25 cellular contexts compared by ENCODE assay signal in the genomic region with DNA sequence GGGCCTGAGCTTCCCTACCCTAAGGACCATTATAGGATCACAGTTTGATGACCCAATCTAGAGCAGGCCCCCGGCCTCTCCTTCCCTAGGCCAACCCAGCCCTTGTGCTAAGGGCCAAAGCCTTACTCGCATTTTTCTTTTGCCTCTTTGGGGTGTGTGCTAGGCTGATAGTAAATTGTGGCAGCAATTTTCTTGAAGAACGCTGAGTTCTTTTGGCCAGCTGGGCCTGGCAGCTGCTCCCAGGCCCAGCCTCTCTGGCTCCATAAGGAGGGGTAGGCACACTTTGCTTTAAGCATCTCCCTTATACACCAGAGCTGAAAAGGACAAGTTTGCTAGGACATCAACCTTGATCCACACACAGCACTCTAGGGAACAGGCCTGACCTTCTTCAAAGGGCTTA. TPM values are rescaled to one million over a fixed set of nuclear protein-coding genes. Genes with fewer than 3 reads are reported as not detected.
DNase-seq lines count a peak whose midpoint lies in the region; ATAC-seq and TF ChIP-seq lines count a peak whose summit lies in the region.
"Had no signal": no experiment of that assay in that cellular context is flagged by ENCODE, and none has a peak within 500 bp of the region (broad histone marks: within the 10 kb centered on the region; RNA-seq: fewer than 3 reads in every experiment).

No MANE protein-coding gene starts in this region.

- H3K23ac ChIP-seq in mesenchymal stem cell (ENCODE audit: low read length in 2 of 2) = no peak overlapping the region

- H3K4ac ChIP-seq in mesenchymal stem cell (ENCODE audit: low read depth in 1 of 2, low read length in 2 of 2) = no peak overlapping the region

- no peak for DNase-seq in Right ventricle myocardium superior
- DNase-seq in left cardiac atrium = no peak
- DNase-seq in ascending aorta (ENCODE audit: low spot score in 2 of 2) = no peak
- DNase-seq in mesenchymal stem cell = no peak
- DNase-seq in aorta = no peak
- DNase-seq in occipital lobe (lab: John Stamatoyannopoulos, UW) = no peak
- DNase-seq: activated CD4-positive, CD25-positive, alpha-beta regulatory T cell; activated CD8-positive, alpha-beta memory T cell treated with anti-CD3 and anti-CD28 coated beads, Interleukin-2, amount 10 ng/mL, durations not matched to agents 7 days and 5 days; activated naive CD4-positive, alpha-beta T cell treated with anti-CD3 and anti-CD28 coated beads, Interleukin-2, amount 50 U/mL, for 16 hours; caudate nucleus; endodermal cell; GDM1; naive thymus-derived CD4-positive, alpha-beta T cell; NCI-H1417 treated with DMSO at 0.1 percent for 48 hours; SIG-M5; stimulated activated CD8-positive, alpha-beta memory T cell treated with anti-CD3 and anti-CD28 coated beads, Interleukin-4, amount 100 ng/mL, for 48 hours; stimulated activated naive CD8-positive, alpha-beta T cell treated with anti-CD3 and anti-CD28 coated beads, Interleukin-15, amount 100 ng/mL, for 72 hours; T-cell; upper lobe of left lung had no signal

- no peak overlapping the region for H2BK120ac ChIP-seq in mesenchymal stem cell (ENCODE audit: low read depth, low read length)

- H2BK12ac ChIP-seq in mesenchymal stem cell (ENCODE audit: low read length in 2 of 2) = no peak overlapping the region

- H3K36me3 ChIP-seq in ascending aorta (peaks cover 3 to 5% of the 10 kb centered on the region in 2 donors), mesenchymal stem cell (ENCODE audit: control insufficient read depth in 1 of 2, insufficient read depth in 2 of 2, low read depth in 1 of 2, low read length in 2 of 2) (peaks cover 12 to 52% of the 10 kb centered on the region in 2 experiments), aorta (ENCODE audit: control insufficient read depth in 1 of 2, insufficient read depth in 2 of 2, low read length in 1 of 2) (no peaks in the 10 kb centered on the region)
- H3K36me3 ChIP-seq: BE2C, HAP-1, upper lobe of left lung had no signal

- H3K27me3 ChIP-seq in ascending aorta = no peaks in the 10 kb centered on the region
- no peaks in the 10 kb centered on the region for H3K27me3 ChIP-seq in mesenchymal stem cell (ENCODE audit: control insufficient read depth in 1 of 2, insufficient read depth in 1 of 2, low read length in 2 of 2)
- H3K27me3 ChIP-seq in aorta (ENCODE audit: control insufficient read depth in 1 of 2, insufficient read depth in 2 of 2, low read length in 1 of 2) = no peaks in the 10 kb centered on the region

- no peak overlapping the region for H2BK5ac ChIP-seq in mesenchymal stem cell (ENCODE audit: low read depth, low read length, poor library complexity, severe bottlenecking)

- intact Hi-C loops in Right ventricle myocardium superior (cut with DNase I) = no loop called here
- intact Hi-C loops in left cardiac atrium (cut with DNase I) = no loop called here
- intact Hi-C loops in ascending aorta (cut with DNase I) = loop anchor here (2.0 kb wide), 1 partner anchor 57 kb away; no protein-coding TSS in a partner anchor
- intact Hi-C loops in aorta (cut with DNase I) = loop anchor here in 1 of 2 donors (5.0 kb wide), 1 partner anchor 47 kb away; no protein-coding TSS in a partner anchor

- no peaks in the 10 kb centered on the region for H3K9me3 Mint-ChIP-seq in activated T-helper 17 cell treated with anti-CD3 and anti-CD28 coated beads, Interleukin-2, amount 50 U/mL, for 72 hours
- H3K9me3 Mint-ChIP-seq: dendritic cell treated with granulocyte-macrophage colony-stimulating factor and Interleukin-4, amounts not matched to agents 40 ng/mL and 50 ng/mL, for 4 days; endodermal cell; stimulated activated naive CD8-positive, alpha-beta T cell treated with anti-CD3 and anti-CD28 coated beads, Interleukin-15, amount 100 ng/mL, for 72 hours; T-cell had no signal

- TF ChIP-seq CTCF in ascending aorta (IDR thresholded peaks at IDR 0.05) = no peak

- peaks cover 12% of the 10 kb centered on the region for H3K79me1 ChIP-seq in mesenchymal stem cell (replicated peaks; ENCODE audit: low read length, poor library complexity, severe bottlenecking)

- 84% methylated on average over 3 of the region's 3 CpGs for WGBS in mesenchymal stem cell
- 4 to 7% methylated on average over 3 of the region's 3 CpGs for WGBS in aorta, 2 donors

- peak overlapping the region; percentile 0 for H2AK5ac ChIP-seq in mesenchymal stem cell (ENCODE audit: low read length, severe bottlenecking)

- H4K8ac ChIP-seq in mesenchymal stem cell (ENCODE audit: low read length) = no peak overlapping the region

- H3K27me3 Mint-ChIP-seq in activated T-helper 17 cell treated with anti-CD3 and anti-CD28 coated beads, Interleukin-2, amount 50 U/mL, for 72 hours = peaks cover 22% of the 10 kb centered on the region

- no peak overlapping the region for H2BK15ac ChIP-seq in mesenchymal stem cell (ENCODE audit: low read depth, poor library complexity, severe bottlenecking)

- no peak overlapping the region for H3K9ac ChIP-seq in mesenchymal stem cell (ENCODE audit: low read length)

- H4K91ac ChIP-seq in mesenchymal stem cell (ENCODE audit: low read length) = no peak overlapping the region

- H3K4me3 ChIP-seq in ascending aorta (no peak overlapping the region), mesenchymal stem cell (ENCODE audit: insufficient read depth in 1 of 2, low read depth in 1 of 2, low read length in 2 of 2) (peak overlapping the region in 1 of 2 experiments; percentile 10), aorta (ENCODE audit: low read length in 2 of 2) (no peak overlapping the region)
- H3K4me3 ChIP-seq: HAP-1, upper lobe of left lung had no signal

- H3K9me3 ChIP-seq in ascending aorta = no peaks in the 10 kb centered on the region
- H3K9me3 ChIP-seq in mesenchymal stem cell (ENCODE audit: control insufficient read depth, low read length) = no peaks in the 10 kb centered on the region
- H3K9me3 ChIP-seq in aorta (ENCODE audit: control insufficient read depth, low read length) = no peaks in the 10 kb centered on the region
- H3K9me3 ChIP-seq: BE2C, HAP-1, upper lobe of left lung had no signal

- H3K14ac ChIP-seq in mesenchymal stem cell (ENCODE audit: low read length in 2 of 2) = no peak overlapping the region

- no peaks in the 10 kb centered on the region for H3K36me3 Mint-ChIP-seq in activated T-helper 17 cell treated with anti-CD3 and anti-CD28 coated beads, Interleukin-2, amount 50 U/mL, for 72 hours (ENCODE audit: low read depth)
- H3K36me3 Mint-ChIP-seq: activated CD8-positive, alpha-beta memory T cell treated with anti-CD3 and anti-CD28 coated beads, Interleukin-2, amount 10 ng/mL, durations not matched to agents 7 days and 5 days; naive thymus-derived CD4-positive, alpha-beta T cell; T-cell had no signal

- ATAC-seq in Right ventricle myocardium superior (ENCODE audit: poor library complexity) (peak; percentile 11), left cardiac atrium (no peak), aorta (ENCODE audit: low FRiP score) (peak; percentile 1), GM21515 (IDR thresholded peaks at IDR 0.05; ENCODE audit: unreplicated experiment) (no peak)
- no peak for ATAC-seq in activated T-helper 17 cell treated with anti-CD3 and anti-CD28 coated beads, Interleukin-2, amount 50 U/mL, for 72 hours (replicated peaks)
- ATAC-seq: activated CD8-positive, alpha-beta memory T cell treated with anti-CD3 and anti-CD28 coated beads, Interleukin-2, amount 10 ng/mL, durations not matched to agents 7 days and 5 days; naive thymus-derived CD4-positive, alpha-beta T cell; Panc1; stimulated activated naive CD8-positive, alpha-beta T cell treated with anti-CD3 and anti-CD28 coated beads, Interleukin-15, amount 100 ng/mL, for 72 hours; T-cell had no signal

- H3K4me1 ChIP-seq in ascending aorta (peaks cover 8 to 37% of the 10 kb centered on the region in 2 donors), mesenchymal stem cell (ENCODE audit: control insufficient read depth, insufficient read depth, low read depth, low read length) (peaks cover 26% of the 10 kb centered on the region), aorta (ENCODE audit: control insufficient read depth in 1 of 2, insufficient read depth in 2 of 2, low read length in 2 of 2) (peaks cover 8 to 17% of the 10 kb centered on the region in 2 donors)

- no peak overlapping the region for H3K27ac Mint-ChIP-seq in activated T-helper 17 cell treated with anti-CD3 and anti-CD28 coated beads, Interleukin-2, amount 50 U/mL, for 72 hours
- H3K27ac Mint-ChIP-seq: activated CD8-positive, alpha-beta memory T cell treated with anti-CD3 and anti-CD28 coated beads, Interleukin-2, amount 10 ng/mL, durations not matched to agents 7 days and 5 days; endodermal cell; naive thymus-derived CD4-positive, alpha-beta T cell; stimulated activated naive CD8-positive, alpha-beta T cell treated with anti-CD3 and anti-CD28 coated beads, Interleukin-15, amount 100 ng/mL, for 72 hours; T-cell had no signal

- no peak overlapping the region for H3K4me2 ChIP-seq in mesenchymal stem cell (ENCODE audit: low read length, poor library complexity, severe bottlenecking)

- H3K27ac ChIP-seq in ascending aorta (peak overlapping the region; percentile 58 to 85), mesenchymal stem cell (ENCODE audit: low read length, poor library complexity, severe bottlenecking) (peak overlapping the region; percentile 18), aorta (ENCODE audit: low read depth in 1 of 2, low read length in 2 of 2) (peak overlapping the region in 1 of 2 donors; percentile 80)
- H3K27ac ChIP-seq: upper lobe of left lung had no signal

- no peak overlapping the region for H3K18ac ChIP-seq in mesenchymal stem cell (ENCODE audit: low read depth in 1 of 2, low read length in 2 of 2)

- peaks cover 5% of the 10 kb centered on the region for H3K4me1 Mint-ChIP-seq in activated T-helper 17 cell treated with anti-CD3 and anti-CD28 coated beads, Interleukin-2, amount 50 U/mL, for 72 hours

- no peak overlapping the region for H3K4me3 Mint-ChIP-seq in activated T-helper 17 cell treated with anti-CD3 and anti-CD28 coated beads, Interleukin-2, amount 50 U/mL, for 72 hours
- H3K4me3 Mint-ChIP-seq: activated CD8-positive, alpha-beta memory T cell treated with anti-CD3 and anti-CD28 coated beads, Interleukin-2, amount 10 ng/mL, durations not matched to agents 7 days and 5 days; dendritic cell treated with granulocyte-macrophage colony-stimulating factor and Interleukin-4, amounts not matched to agents 40 ng/mL and 50 ng/mL, for 4 days; endodermal cell; naive thymus-derived CD4-positive, alpha-beta T cell; stimulated activated naive CD8-positive, alpha-beta T cell treated with anti-CD3 and anti-CD28 coated beads, Interleukin-15, amount 100 ng/mL, for 72 hours; T-cell had no signal

- no peak overlapping the region for H2AFZ ChIP-seq in mesenchymal stem cell (ENCODE audit: low read depth, low read length)

RNA-seq across cellular contexts. Expression of a gene that starts 4.2 kb away (rescaled TPM):
- 2.2 TPM for total RNA-seq in Right ventricle myocardium superior
- total RNA-seq in left cardiac atrium = 10 to 100 TPM in 1 of 2 donors, 1 to 10 TPM in 1; 5.8 to 11.4 TPM
- total RNA-seq in ascending aorta = 79.7 TPM
- 4.5 TPM for polyA plus RNA-seq in mesenchymal stem cell (2013, experiment 1 of 2)
- polyA plus RNA-seq in mesenchymal stem cell (2013, experiment 2 of 2) = 4.1 TPM
- 10 to 100 TPM; 31.9 to 82.6 TPM for total RNA-seq in aorta
- polyA plus RNA-seq in aorta = 10 to 100 TPM in 1 of 2 donors, 1 to 10 TPM in 1; 8.0 to 39.0 TPM
- 0.94 TPM for total RNA-seq in occipital lobe
- not detected for total RNA-seq in activated T-helper 17 cell treated with anti-CD3 and anti-CD28 coated beads, Interleukin-2, amount 50 U/mL, for 72 hours
- total RNA-seq: activated CD8-positive, alpha-beta memory T cell treated with anti-CD3 and anti-CD28 coated beads, Interleukin-2, amount 10 ng/mL, durations not matched to agents 7 days and 5 days; T-cell had no signal

RNA-seq across cellular contexts. Expression of a gene that starts 50.1 kb away (rescaled TPM):
- 4.6 TPM for total RNA-seq in Right ventricle myocardium superior
- 1 to 10 TPM; 1.8 to 2.8 TPM for total RNA-seq in left cardiac atrium
- total RNA-seq in ascending aorta = 5.0 TPM
- polyA plus RNA-seq in mesenchymal stem cell (2013, experiment 1 of 2) = 0.50 TPM
- 0.63 TPM for polyA plus RNA-seq in mesenchymal stem cell (2013, experiment 2 of 2)
- 1 to 10 TPM; 3.5 to 4.8 TPM for total RNA-seq in aorta
- polyA plus RNA-seq in aorta = 1 to 10 TPM in 1 of 2 donors, under 1 TPM in 1; 0.97 to 2.6 TPM
- total RNA-seq in occipital lobe = 4.1 TPM
- total RNA-seq in activated T-helper 17 cell treated with anti-CD3 and anti-CD28 coated beads, Interleukin-2, amount 50 U/mL, for 72 hours = under 1 TPM in 1 of 2 donors, not detected in 1; 0.13 TPM
- total RNA-seq: activated CD8-positive, alpha-beta memory T cell treated with anti-CD3 and anti-CD28 coated beads, Interleukin-2, amount 10 ng/mL, durations not matched to agents 7 days and 5 days had no signal
- polyA plus RNA-seq: naive thymus-derived CD4-positive, alpha-beta T cell had no signal

Comparison
In these comparisons a context has a peak if more than half of its experiments do, and no peak if none do; other contexts are left out.
1. ATAC-seq: peak in Right ventricle myocardium superior (single experiment) and aorta (single experiment); none in left cardiac atrium (0 of 2), GM21515 (single experiment) and activated T-helper 17 cell treated with anti-CD3 and anti-CD28 coated beads, Interleukin-2, amount 50 U/mL, for 72 hours (single experiment).